ENCODE assay signal across 1 cellular context in the genomic region with DNA sequence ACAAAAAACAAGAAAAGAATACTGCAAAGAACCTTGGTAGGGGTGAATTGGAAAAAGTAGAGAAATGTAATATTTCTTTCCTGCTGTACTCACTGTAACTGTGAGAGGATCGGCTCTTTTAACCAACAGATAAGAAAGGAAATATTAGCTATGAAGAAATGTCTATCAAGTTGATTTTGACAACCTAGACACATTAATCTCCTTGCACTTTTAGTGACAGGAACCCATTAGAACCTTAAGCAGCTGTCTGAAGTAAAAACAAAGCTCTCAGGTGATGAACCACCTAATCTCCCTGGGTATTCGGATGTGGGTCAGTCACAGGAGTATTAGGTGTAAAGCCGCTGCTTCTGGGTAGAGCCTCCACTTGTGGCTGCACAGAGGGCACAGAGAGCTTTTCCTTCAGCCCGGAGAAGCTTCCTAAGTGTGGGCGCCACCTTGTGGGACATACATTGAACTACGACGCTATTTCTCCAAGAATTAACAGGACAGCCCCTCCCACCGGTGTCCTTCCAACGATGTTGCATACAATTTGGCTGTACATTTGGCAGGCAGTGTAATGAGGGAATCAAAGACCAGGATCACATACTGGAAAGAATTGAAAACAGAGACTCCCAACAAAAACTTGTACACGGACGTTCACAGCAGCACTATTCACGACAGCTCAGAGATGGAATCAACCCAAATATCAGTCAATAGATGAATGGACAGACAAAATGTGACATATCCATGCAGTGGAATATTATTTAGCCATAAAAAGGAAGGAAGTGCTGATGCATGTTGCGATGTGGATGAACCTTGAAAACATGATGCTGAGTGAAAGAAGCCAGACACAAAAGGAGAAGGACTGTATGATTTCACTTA.
A peak's percentile ranks its signal among the peaks of the same experiment; 100 is the strongest.
TF ChIP-seq lines count a peak whose summit lies in the region.

No MANE protein-coding gene starts in this region.

TF ChIP-seq in HepG2, 621 proteins besides CTCF, POLR2A, EP300 and RAD21 (continued from another document and continues in another):
- TF ChIP-seq, protein P1, sequence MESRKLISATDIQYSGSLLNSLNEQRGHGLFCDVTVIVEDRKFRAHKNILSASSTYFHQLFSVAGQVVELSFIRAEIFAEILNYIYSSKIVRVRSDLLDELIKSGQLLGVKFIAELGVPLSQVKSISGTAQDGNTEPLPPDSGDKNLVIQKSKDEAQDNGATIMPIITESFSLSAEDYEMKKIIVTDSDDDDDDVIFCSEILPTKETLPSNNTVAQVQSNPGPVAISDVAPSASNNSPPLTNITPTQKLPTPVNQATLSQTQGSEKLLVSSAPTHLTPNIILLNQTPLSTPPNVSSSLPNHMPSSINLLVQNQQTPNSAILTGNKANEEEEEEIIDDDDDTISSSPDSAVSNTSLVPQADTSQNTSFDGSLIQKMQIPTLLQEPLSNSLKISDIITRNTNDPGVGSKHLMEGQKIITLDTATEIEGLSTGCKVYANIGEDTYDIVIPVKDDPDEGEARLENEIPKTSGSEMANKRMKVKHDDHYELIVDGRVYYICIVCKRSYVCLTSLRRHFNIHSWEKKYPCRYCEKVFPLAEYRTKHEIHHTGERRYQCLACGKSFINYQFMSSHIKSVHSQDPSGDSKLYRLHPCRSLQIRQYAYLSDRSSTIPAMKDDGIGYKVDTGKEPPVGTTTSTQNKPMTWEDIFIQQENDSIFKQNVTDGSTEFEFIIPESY (CRISPR knock-in tag; IDR thresholded peaks at IDR 0.05), result no peak
- TF ChIP-seq NCOA2 (CRISPR knock-in tag; IDR thresholded peaks at IDR 0.05) (no peak), NR3C1 (CRISPR knock-in tag; IDR thresholded peaks at IDR 0.05) (no peak), ZNF768 (CRISPR knock-in tag; IDR thresholded peaks at IDR 0.05) (no peak), SP4 (CRISPR knock-in tag; IDR thresholded peaks at IDR 0.05) (no peak), POLR2G (IDR thresholded peaks at IDR 0.05; ENCODE audit: low read depth, low read length) (peak; percentile 49), ZNF263 (CRISPR knock-in tag; IDR thresholded peaks at IDR 0.05) (no peak), ZSCAN30 (CRISPR knock-in tag; IDR thresholded peaks at IDR 0.05) (no peak), KDM6A (CRISPR knock-in tag; IDR thresholded peaks at IDR 0.05; ENCODE audit: low read depth) (no peak), GFI1 (CRISPR knock-in tag; IDR thresholded peaks at IDR 0.05; ENCODE audit: borderline replicate concordance) (no peak), ZNF598 (CRISPR knock-in tag; IDR thresholded peaks at IDR 0.05; ENCODE audit: borderline replicate concordance) (no peak), FOXK2 (IDR thresholded peaks at IDR 0.05) (no peak), ZNF468 (CRISPR knock-in tag; IDR thresholded peaks at IDR 0.05) (no peak), HNRNPK (IDR thresholded peaks at IDR 0.05; ENCODE audit: low read depth, low read length, poor library complexity, severe bottlenecking) (no peak), SMARCC2 (IDR thresholded peaks at IDR 0.05) (no peak), AGO2 (optimal IDR thresholded peaks at IDR 0.05; ENCODE audit: low read depth, low read length) (no peak), NCOA5 (CRISPR knock-in tag; IDR thresholded peaks at IDR 0.05) (no peak), ZNF605 (CRISPR knock-in tag; IDR thresholded peaks at IDR 0.05) (no peak), EZH2 (conservative IDR thresholded peaks at IDR 0.05; ENCODE audit: low read depth, low read length) (no peak), ZSCAN12 (CRISPR knock-in tag; IDR thresholded peaks at IDR 0.05) (no peak), ZFP41 (CRISPR knock-in tag; IDR thresholded peaks at IDR 0.05; ENCODE audit: borderline replicate concordance) (no peak), BORCS8-MEF2B (CRISPR knock-in tag; IDR thresholded peaks at IDR 0.05) (no peak), RAD51 (IDR thresholded peaks at IDR 0.05; ENCODE audit: borderline replicate concordance) (no peak), PLRG1 (conservative IDR thresholded peaks at IDR 0.05) (no peak), ZNF614 (CRISPR knock-in tag; IDR thresholded peaks at IDR 0.05; ENCODE audit: borderline replicate concordance) (0 out of 2 replicates have a peak, but pooled peaks have one; percentile 40), ZNF207 (IDR thresholded peaks at IDR 0.05; ENCODE audit: borderline replicate concordance) (no peak), ZNF629 (CRISPR knock-in tag; conservative IDR thresholded peaks at IDR 0.05) (no peak), ZNF644 (CRISPR knock-in tag; IDR thresholded peaks at IDR 0.05; ENCODE audit: low read depth) (no peak), FIP1L1 (IDR thresholded peaks at IDR 0.05; ENCODE audit: borderline replicate concordance, insufficient read depth, low read depth, low read length) (no peak), MED8 (CRISPR knock-in tag; IDR thresholded peaks at IDR 0.05; ENCODE audit: insufficient replicate concordance) (no peak), ZNF274 (CRISPR knock-in tag; IDR thresholded peaks at IDR 0.05) (no peak), CREM (IDR thresholded peaks at IDR 0.05) (no peak), CREM (CRISPR knock-in tag; IDR thresholded peaks at IDR 0.05) (no peak), MTF1 (CRISPR knock-in tag; IDR thresholded peaks at IDR 0.05) (no peak), SPEN (CRISPR knock-in tag; IDR thresholded peaks at IDR 0.05; ENCODE audit: low read depth) (no peak), KLF16 (CRISPR knock-in tag; IDR thresholded peaks at IDR 0.05) (peak in 1 of 2 experiments; percentile 42; a peak in 1 of 4 replicates), KLF15 (CRISPR knock-in tag; IDR thresholded peaks at IDR 0.05; ENCODE audit: borderline replicate concordance) (no peak)
- TF ChIP-seq, protein P2, sequence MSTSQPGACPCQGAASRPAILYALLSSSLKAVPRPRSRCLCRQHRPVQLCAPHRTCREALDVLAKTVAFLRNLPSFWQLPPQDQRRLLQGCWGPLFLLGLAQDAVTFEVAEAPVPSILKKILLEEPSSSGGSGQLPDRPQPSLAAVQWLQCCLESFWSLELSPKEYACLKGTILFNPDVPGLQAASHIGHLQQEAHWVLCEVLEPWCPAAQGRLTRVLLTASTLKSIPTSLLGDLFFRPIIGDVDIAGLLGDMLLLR (CRISPR knock-in tag; IDR thresholded peaks at IDR 0.05), result no peak
- TF ChIP-seq, protein P3, sequence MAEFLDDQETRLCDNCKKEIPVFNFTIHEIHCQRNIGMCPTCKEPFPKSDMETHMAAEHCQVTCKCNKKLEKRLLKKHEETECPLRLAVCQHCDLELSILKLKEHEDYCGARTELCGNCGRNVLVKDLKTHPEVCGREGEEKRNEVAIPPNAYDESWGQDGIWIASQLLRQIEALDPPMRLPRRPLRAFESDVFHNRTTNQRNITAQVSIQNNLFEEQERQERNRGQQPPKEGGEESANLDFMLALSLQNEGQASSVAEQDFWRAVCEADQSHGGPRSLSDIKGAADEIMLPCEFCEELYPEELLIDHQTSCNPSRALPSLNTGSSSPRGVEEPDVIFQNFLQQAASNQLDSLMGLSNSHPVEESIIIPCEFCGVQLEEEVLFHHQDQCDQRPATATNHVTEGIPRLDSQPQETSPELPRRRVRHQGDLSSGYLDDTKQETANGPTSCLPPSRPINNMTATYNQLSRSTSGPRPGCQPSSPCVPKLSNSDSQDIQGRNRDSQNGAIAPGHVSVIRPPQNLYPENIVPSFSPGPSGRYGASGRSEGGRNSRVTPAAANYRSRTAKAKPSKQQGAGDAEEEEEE (CRISPR knock-in tag; IDR thresholded peaks at IDR 0.05; ENCODE audit: borderline replicate concordance), result no peak
- TF ChIP-seq, protein P4, sequence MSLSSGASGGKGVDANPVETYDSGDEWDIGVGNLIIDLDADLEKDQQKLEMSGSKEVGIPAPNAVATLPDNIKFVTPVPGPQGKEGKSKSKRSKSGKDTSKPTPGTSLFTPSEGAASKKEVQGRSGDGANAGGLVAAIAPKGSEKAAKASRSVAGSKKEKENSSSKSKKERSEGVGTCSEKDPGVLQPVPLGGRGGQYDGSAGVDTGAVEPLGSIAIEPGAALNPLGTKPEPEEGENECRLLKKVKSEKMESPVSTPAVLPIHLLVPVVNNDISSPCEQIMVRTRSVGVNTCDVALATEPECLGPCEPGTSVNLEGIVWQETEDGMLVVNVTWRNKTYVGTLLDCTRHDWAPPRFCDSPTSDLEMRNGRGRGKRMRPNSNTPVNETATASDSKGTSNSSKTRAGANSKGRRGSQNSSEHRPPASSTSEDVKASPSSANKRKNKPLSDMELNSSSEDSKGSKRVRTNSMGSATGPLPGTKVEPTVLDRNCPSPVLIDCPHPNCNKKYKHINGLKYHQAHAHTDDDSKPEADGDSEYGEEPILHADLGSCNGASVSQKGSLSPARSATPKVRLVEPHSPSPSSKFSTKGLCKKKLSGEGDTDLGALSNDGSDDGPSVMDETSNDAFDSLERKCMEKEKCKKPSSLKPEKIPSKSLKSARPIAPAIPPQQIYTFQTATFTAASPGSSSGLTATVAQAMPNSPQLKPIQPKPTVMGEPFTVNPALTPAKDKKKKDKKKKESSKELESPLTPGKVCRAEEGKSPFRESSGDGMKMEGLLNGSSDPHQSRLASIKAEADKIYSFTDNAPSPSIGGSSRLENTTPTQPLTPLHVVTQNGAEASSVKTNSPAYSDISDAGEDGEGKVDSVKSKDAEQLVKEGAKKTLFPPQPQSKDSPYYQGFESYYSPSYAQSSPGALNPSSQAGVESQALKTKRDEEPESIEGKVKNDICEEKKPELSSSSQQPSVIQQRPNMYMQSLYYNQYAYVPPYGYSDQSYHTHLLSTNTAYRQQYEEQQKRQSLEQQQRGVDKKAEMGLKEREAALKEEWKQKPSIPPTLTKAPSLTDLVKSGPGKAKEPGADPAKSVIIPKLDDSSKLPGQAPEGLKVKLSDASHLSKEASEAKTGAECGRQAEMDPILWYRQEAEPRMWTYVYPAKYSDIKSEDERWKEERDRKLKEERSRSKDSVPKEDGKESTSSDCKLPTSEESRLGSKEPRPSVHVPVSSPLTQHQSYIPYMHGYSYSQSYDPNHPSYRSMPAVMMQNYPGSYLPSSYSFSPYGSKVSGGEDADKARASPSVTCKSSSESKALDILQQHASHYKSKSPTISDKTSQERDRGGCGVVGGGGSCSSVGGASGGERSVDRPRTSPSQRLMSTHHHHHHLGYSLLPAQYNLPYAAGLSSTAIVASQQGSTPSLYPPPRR (CRISPR knock-in tag; IDR thresholded peaks at IDR 0.05; ENCODE audit: borderline replicate concordance), result no peak
- TF ChIP-seq, protein P5, sequence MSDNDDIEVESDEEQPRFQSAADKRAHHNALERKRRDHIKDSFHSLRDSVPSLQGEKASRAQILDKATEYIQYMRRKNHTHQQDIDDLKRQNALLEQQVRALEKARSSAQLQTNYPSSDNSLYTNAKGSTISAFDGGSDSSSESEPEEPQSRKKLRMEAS (IDR thresholded peaks at IDR 0.05), result no peak
- TF ChIP-seq, protein P6, sequence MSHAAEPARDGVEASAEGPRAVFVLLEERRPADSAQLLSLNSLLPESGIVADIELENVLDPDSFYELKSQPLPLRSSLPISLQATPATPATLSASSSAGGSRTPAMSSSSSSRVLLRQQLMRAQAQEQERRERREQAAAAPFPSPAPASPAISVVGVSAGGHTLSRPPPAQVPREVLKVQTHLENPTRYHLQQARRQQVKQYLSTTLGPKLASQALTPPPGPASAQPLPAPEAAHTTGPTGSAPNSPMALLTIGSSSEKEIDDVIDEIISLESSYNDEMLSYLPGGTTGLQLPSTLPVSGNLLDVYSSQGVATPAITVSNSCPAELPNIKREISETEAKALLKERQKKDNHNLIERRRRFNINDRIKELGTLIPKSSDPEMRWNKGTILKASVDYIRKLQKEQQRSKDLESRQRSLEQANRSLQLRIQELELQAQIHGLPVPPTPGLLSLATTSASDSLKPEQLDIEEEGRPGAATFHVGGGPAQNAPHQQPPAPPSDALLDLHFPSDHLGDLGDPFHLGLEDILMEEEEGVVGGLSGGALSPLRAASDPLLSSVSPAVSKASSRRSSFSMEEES (CRISPR knock-in tag; IDR thresholded peaks at IDR 0.05), result no peak
- TF ChIP-seq, protein P7, sequence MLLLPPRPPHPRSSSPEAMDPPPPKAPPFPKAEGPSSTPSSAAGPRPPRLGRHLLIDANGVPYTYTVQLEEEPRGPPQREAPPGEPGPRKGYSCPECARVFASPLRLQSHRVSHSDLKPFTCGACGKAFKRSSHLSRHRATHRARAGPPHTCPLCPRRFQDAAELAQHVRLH (CRISPR knock-in tag; IDR thresholded peaks at IDR 0.05; ENCODE audit: borderline replicate concordance, low read depth), result no peak
- TF ChIP-seq, protein P8, sequence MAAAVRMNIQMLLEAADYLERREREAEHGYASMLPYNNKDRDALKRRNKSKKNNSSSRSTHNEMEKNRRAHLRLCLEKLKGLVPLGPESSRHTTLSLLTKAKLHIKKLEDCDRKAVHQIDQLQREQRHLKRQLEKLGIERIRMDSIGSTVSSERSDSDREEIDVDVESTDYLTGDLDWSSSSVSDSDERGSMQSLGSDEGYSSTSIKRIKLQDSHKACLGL (CRISPR knock-in tag; IDR thresholded peaks at IDR 0.05), result no peak
- TF ChIP-seq, protein P9, sequence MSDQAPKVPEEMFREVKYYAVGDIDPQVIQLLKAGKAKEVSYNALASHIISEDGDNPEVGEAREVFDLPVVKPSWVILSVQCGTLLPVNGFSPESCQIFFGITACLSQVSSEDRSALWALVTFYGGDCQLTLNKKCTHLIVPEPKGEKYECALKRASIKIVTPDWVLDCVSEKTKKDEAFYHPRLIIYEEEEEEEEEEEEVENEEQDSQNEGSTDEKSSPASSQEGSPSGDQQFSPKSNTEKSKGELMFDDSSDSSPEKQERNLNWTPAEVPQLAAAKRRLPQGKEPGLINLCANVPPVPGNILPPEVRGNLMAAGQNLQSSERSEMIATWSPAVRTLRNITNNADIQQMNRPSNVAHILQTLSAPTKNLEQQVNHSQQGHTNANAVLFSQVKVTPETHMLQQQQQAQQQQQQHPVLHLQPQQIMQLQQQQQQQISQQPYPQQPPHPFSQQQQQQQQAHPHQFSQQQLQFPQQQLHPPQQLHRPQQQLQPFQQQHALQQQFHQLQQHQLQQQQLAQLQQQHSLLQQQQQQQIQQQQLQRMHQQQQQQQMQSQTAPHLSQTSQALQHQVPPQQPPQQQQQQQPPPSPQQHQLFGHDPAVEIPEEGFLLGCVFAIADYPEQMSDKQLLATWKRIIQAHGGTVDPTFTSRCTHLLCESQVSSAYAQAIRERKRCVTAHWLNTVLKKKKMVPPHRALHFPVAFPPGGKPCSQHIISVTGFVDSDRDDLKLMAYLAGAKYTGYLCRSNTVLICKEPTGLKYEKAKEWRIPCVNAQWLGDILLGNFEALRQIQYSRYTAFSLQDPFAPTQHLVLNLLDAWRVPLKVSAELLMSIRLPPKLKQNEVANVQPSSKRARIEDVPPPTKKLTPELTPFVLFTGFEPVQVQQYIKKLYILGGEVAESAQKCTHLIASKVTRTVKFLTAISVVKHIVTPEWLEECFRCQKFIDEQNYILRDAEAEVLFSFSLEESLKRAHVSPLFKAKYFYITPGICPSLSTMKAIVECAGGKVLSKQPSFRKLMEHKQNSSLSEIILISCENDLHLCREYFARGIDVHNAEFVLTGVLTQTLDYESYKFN (CRISPR knock-in tag; conservative IDR thresholded peaks at IDR 0.05), result no peak
- TF ChIP-seq, protein P10, sequence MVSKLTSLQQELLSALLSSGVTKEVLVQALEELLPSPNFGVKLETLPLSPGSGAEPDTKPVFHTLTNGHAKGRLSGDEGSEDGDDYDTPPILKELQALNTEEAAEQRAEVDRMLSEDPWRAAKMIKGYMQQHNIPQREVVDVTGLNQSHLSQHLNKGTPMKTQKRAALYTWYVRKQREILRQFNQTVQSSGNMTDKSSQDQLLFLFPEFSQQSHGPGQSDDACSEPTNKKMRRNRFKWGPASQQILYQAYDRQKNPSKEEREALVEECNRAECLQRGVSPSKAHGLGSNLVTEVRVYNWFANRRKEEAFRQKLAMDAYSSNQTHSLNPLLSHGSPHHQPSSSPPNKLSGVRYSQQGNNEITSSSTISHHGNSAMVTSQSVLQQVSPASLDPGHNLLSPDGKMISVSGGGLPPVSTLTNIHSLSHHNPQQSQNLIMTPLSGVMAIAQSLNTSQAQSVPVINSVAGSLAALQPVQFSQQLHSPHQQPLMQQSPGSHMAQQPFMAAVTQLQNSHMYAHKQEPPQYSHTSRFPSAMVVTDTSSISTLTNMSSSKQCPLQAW (CRISPR knock-in tag; IDR thresholded peaks at IDR 0.05), result 0 out of 2 replicates have a peak, but pooled peaks have one; percentile 41
